Comparison of ENCODE assay signal across 34 cellular contexts in the genomic region with DNA sequence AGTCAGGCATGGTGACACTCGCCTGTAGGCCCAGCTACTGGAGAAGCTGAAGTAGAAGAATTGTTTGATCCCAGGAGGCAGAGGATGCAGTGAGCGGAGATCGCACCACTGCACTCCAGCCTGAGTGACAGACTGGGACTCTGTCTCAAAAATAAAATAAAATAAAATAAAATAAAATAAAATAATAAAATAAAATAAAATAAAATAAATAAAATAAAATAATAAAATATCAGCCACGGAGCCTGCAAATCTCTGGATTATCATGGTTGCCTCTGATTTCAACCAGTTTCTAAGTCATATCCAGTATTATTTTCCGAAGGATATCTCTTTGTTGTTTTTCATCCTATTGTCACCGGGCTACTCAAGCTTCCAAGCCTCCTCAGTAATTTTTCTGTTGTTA.
"Had no signal": no experiment of that assay in that cellular context is flagged by ENCODE, and none has a peak within 500 bp of the region (broad histone marks: within the 10 kb centered on the region; RNA-seq: fewer than 3 reads in every experiment).

No MANE protein-coding gene starts in this region.

- H3K4me3 ChIP-seq: MG63 had no signal

- H3K9ac ChIP-seq: KMS-11 had no signal

- H3K27me3 ChIP-seq: MG63 had no signal

- H3K9me3 ChIP-seq: MG63 had no signal

- DNase-seq: Karpas-422, Kasumi-1, MG63, MM.1S, MV-4-11, NCI-H1048, NCI-H1092, NCI-H1092 treated with DMSO at 0.1 percent for 48 hours, NCI-H1105, NCI-H1105 treated with DMSO at 0.1 percent for 48 hours, NCI-H1417, NCI-H1417 treated with DMSO at 0.1 percent for 48 hours, NCI-H1436, NCI-H1436 treated with DMSO at 0.1 percent for 48 hours, NCI-H146, NCI-H1694, NCI-H1694 treated with DMSO at 0.1 percent for 48 hours, NCI-H187, NCI-H187 treated with DMSO at 0.1 percent for 48 hours, NCI-H1930, NCI-H2029, NCI-H2029 treated with DMSO at 0.1 percent for 48 hours, NCI-H2081, NCI-H2081 treated with DMSO at 0.1 percent for 48 hours, NCI-H2107, NCI-H2171, NCI-H2171 treated with DMSO at 0.1 percent for 48 hours, NCI-H2227 treated with DMSO at 0.1 percent for 48 hours, NCI-H226, NCI-H345, NCI-H446, NCI-H446 treated with DMSO at 0.1 percent for 48 hours, NCI-H510A had no signal

- H3K27ac ChIP-seq: KMS-11 had no signal

- H3K36me3 ChIP-seq: MG63 had no signal

- H3K4me2 ChIP-seq: KMS-11 had no signal
